ENCODE assay signal across 23 cellular contexts in the genomic region with DNA sequence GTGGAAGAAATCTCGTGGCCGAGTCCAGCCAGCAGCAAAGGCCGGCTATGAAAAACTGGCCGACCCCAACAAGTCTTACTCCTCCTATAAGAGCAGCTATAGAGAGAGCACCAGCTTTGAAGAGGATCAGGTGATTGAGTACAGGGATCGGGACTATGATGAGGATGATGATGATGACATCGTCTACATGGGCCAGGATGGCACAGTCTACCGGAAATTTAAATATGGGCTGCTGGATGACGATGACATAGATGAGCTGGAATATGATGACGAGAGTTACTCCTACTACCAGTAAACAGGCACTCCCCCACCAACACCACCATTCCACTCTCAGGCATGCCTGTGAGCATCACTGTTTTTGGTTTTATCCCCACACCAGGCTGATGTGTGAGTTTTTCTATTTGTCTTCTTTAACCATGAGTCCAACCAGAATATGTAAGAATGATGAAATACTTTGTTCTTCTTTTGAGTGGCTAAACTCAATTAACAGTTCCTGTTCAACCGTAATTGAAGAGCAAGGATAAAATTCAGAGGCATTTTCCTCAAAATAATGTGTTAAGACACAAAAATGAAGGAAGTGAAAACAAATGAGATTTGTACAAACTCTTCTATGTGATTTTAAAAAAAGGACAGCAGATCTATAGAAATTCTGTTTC.
"Had no signal": no experiment of that assay in that cellular context is flagged by ENCODE, and none has a peak within 500 bp of the region (broad histone marks: within the 10 kb centered on the region; RNA-seq: fewer than 3 reads in every experiment).

No MANE protein-coding gene starts in this region.

- ATAC-seq: activated CD4-positive, alpha-beta T cell treated with anti-CD3 and anti-CD28 coated beads for 36 hours; effector memory CD8-positive, alpha-beta T cell; esophagus mucosa; left lung; naive thymus-derived CD8-positive, alpha-beta T cell had no signal

- H3K27me3 Mint-ChIP-seq: activated B cell treated with CpG ODN at 0.5 μM for 24 hours; activated CD4-positive, alpha-beta T cell treated with anti-CD3 and anti-CD28 coated beads for 36 hours; type B pancreatic cell had no signal

- H3K36me3 ChIP-seq: left lung, neutrophil, ovary, prostate gland, spleen, vagina had no signal

- H3K9me3 ChIP-seq: left lung, neutrophil, ovary, prostate gland, spleen, testis, vagina had no signal

- H3K4me3 ChIP-seq: dorsolateral prefrontal cortex, left lung, lung, ovary, prostate gland, spleen, testis, vagina had no signal

- H3K27ac ChIP-seq: dorsolateral prefrontal cortex, left lung, neutrophil, ovary, prostate gland, testis, vagina had no signal

- H3K4me1 Mint-ChIP-seq: activated B cell treated with CpG ODN at 0.5 μM for 24 hours; activated CD4-positive, alpha-beta T cell treated with anti-CD3 and anti-CD28 coated beads for 36 hours; activated naive CD8-positive, alpha-beta T cell treated with anti-CD3 and anti-CD28 coated beads for 36 hours; naive thymus-derived CD8-positive, alpha-beta T cell had no signal

- H3K36me3 Mint-ChIP-seq: activated naive CD8-positive, alpha-beta T cell treated with anti-CD3 and anti-CD28 coated beads for 36 hours; naive thymus-derived CD8-positive, alpha-beta T cell; type B pancreatic cell had no signal

- H3K4me3 Mint-ChIP-seq: activated B cell treated with CpG ODN at 0.5 μM for 24 hours; activated CD4-positive, alpha-beta T cell treated with anti-CD3 and anti-CD28 coated beads for 36 hours; activated naive CD8-positive, alpha-beta T cell treated with anti-CD3 and anti-CD28 coated beads for 36 hours; effector memory CD8-positive, alpha-beta T cell; naive thymus-derived CD8-positive, alpha-beta T cell; type B pancreatic cell had no signal

- H3K9me3 Mint-ChIP-seq: activated B cell treated with CpG ODN at 0.5 μM for 24 hours; activated naive CD8-positive, alpha-beta T cell treated with anti-CD3 and anti-CD28 coated beads for 36 hours; effector memory CD8-positive, alpha-beta T cell; naive thymus-derived CD8-positive, alpha-beta T cell had no signal

- H3K4me1 ChIP-seq: left lung, prostate gland, testis, vagina had no signal

- H3K27ac Mint-ChIP-seq: activated B cell treated with CpG ODN at 0.5 μM for 24 hours; activated CD4-positive, alpha-beta T cell treated with anti-CD3 and anti-CD28 coated beads for 36 hours; activated naive CD8-positive, alpha-beta T cell treated with anti-CD3 and anti-CD28 coated beads for 36 hours; effector memory CD8-positive, alpha-beta T cell; naive thymus-derived CD8-positive, alpha-beta T cell; type B pancreatic cell had no signal

- H3K27me3 ChIP-seq: dorsolateral prefrontal cortex, left lung, neutrophil, ovary, spleen, testis, vagina had no signal

- DNase-seq: activated B cell treated with CpG ODN at 0.5 μM for 24 hours; activated CD4-positive, alpha-beta T cell treated with anti-CD3 and anti-CD28 coated beads for 36 hours; activated CD4-positive, alpha-beta T cell treated with anti-CD3 and anti-CD28 coated beads, Interleukin-2, amount 50 U/mL, for 48 hours; activated naive CD4-positive, alpha-beta T cell treated with Interleukin-2 at 50 U/mL for 16 hours; activated naive CD8-positive, alpha-beta T cell treated with anti-CD3 and anti-CD28 coated beads for 36 hours; activated T-cell treated with anti-CD3 and anti-CD28 coated beads, Interleukin-2, amount 50 U/mL, for 48 hours; central memory CD4-positive, alpha-beta T cell; dorsolateral prefrontal cortex; effector memory CD8-positive, alpha-beta T cell; foreskin melanocyte; left lung; naive thymus-derived CD8-positive, alpha-beta T cell; ovary; spleen; stimulated activated CD4-positive, alpha-beta T cell treated with anti-CD3 and anti-CD28 coated beads, Interleukin-4, amount 100 ng/mL, for 1 hour; stimulated activated naive CD4-positive, alpha-beta T cell; testis had no signal
